In the genomic region with DNA sequence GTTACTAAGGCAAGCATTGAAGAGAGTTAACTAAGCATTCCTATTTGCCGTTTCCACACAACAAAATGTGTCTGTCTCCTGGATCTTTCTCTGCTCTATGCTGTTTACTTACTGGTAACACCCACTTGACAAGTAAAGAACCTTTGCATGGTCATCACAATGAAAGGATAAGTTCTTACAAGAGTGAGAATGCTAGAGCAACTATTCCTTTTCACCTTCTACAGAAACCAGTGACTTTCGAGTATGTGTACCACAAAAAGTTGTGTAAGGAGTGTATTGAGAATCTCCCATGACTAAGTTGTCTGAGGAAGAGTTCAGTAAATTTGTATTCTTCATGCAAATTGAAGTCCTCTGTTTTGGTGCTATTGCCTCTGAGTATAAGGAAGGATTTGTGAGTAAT, we compare ENCODE assay signal across 11 cellular contexts. TPM values are rescaled to one million over a fixed set of nuclear protein-coding genes. Genes with fewer than 3 reads are reported as not detected.
DNase-seq lines count a peak whose midpoint lies in the region; ATAC-seq, FAIRE-seq and TF ChIP-seq lines count a peak whose summit lies in the region.
"Had no signal": no experiment of that assay in that cellular context is flagged by ENCODE, and none has a peak within 500 bp of the region (broad histone marks: within the 10 kb centered on the region; RNA-seq: fewer than 3 reads in every experiment).

No MANE protein-coding gene starts in this region.

- in situ Hi-C loops in G401 (cut with HindIII; ENCODE audit: low sequenced_read_pairs), result no loop called here

- no peak for TF ChIP-seq CTCF in fibroblast of the aortic adventitia (IDR thresholded peaks at IDR 0.05; ENCODE audit: insufficient read depth, low read length)

- no peak overlapping the region for H2AFZ ChIP-seq in ACC112 (ENCODE audit: low read length, unreplicated experiment)

- FAIRE-seq in GM12892 (lab: Jason Lieb, UNC), result peak; percentile 66

- TF ChIP-seq POLR2A in GM12892 (IDR thresholded peaks at IDR 0.05; ENCODE audit: low read depth, low read length), result no peak

- intact Hi-C loops in cardiac septum (cut with DNase I), result no loop called here

- DNase-seq in GM12892 (ENCODE audit: insufficient read length), result no peak
- DNase-seq in OCI-M1 (lab: John Stamatoyannopoulos, UW), result peak; percentile 8
- DNase-seq in fibroblast of the aortic adventitia (ENCODE audit: low read depth), result peak; percentile 54
- DNase-seq in G401 (ENCODE audit: low spot score), result no peak
- DNase-seq in AG08395 (ENCODE audit: low spot score), result no peak
- DNase-seq in cardiac septum (ENCODE audit: low spot score), result no peak
- DNase-seq: NCI-H2227 treated with DMSO at 0.1 percent for 48 hours, right cardiac atrium had no signal

- H3K79me2 ChIP-seq in ACC112 (ENCODE audit: control insufficient read depth, insufficient read depth, low read length, unreplicated experiment), result peaks cover 99% of the 10 kb centered on the region

- peaks cover 96% of the 10 kb centered on the region for H3K4me1 ChIP-seq in ACC112 (ENCODE audit: control insufficient read depth, insufficient read depth, low read length, unreplicated experiment)

- no peak for ATAC-seq in GM18520 (IDR thresholded peaks at IDR 0.05; ENCODE audit: unreplicated experiment)
- ATAC-seq: right cardiac atrium had no signal

- peaks cover 20% of the 10 kb centered on the region; the same call in 1 of the 2 replicates for H3K36me3 ChIP-seq in ACC112 (ENCODE audit: insufficient read depth, low read length)
- H3K36me3 ChIP-seq: thoracic aorta had no signal

- peak overlapping the region; percentile 35 for H3K4me3 ChIP-seq in ACC112 (ENCODE audit: low read depth, low read length)
- H3K4me3 ChIP-seq in fibroblast of the aortic adventitia (ENCODE audit: low read depth, low read length), result no peak overlapping the region
- H3K4me3 ChIP-seq: thoracic aorta had no signal

- no peaks in the 10 kb centered on the region for H3K27me3 ChIP-seq in ACC112 (ENCODE audit: insufficient read depth, low read length)

- peak overlapping the region; percentile 78 for H3K27ac ChIP-seq in ACC112 (ENCODE audit: low read depth, low read length)
- H3K27ac ChIP-seq: thoracic aorta had no signal

RNA-seq across cellular contexts. Expression of a gene that starts 10.8 kb away (rescaled TPM):
- 29.5 TPM for polyA plus RNA-seq in GM12892 (2012; ENCODE audit: missing spikeins)
- total RNA-seq in fibroblast of the aortic adventitia (ENCODE audit: low replicate concordance) (26.1 and 67.1 TPM in 2 replicates), cardiac septum (17.9 TPM)
- total RNA-seq in G401 (2014; rRNA removed; shearing (Covaris generic)), result 26.5 and 33.1 TPM in 2 replicates

Comparison
In these comparisons a context has a peak if more than half of its experiments do, and no peak if none do; other contexts are left out.
1. DNase-seq: peak in OCI-M1 (single experiment) and fibroblast of the aortic adventitia (single experiment); none in GM12892 (single experiment), G401 (single experiment), AG08395 (single experiment) and cardiac septum (single experiment).